ENCODE assay signal across 11 cellular contexts in the genomic region with DNA sequence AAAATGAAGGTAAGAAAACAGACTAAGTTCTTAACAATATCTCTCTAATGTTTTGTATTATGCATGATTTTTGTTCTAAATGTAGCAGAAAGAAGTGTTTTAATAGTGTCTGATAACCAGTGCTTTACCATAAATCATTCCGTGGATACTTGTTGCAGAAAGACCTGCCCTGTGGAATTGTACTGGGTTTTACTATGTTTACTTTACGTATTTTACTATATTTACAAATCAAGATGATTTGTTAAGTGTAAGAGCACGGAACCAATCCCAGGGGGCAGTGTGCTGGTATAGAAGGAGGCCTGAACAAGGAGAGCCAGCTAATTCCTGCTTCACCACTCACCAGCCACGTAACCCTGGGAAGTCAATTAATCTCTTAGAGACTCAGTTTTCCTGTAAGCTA. TPM values are rescaled to one million over a fixed set of nuclear protein-coding genes. Genes with fewer than 3 reads are reported as not detected.
DNase-seq lines count a peak whose midpoint lies in the region; ATAC-seq and TF ChIP-seq lines count a peak whose summit lies in the region.
"Had no signal": no experiment of that assay in that cellular context is flagged by ENCODE, and none has a peak within 500 bp of the region (broad histone marks: within the 10 kb centered on the region; RNA-seq: fewer than 3 reads in every experiment).

No MANE protein-coding gene starts in this region.

- H3K27ac ChIP-seq in C4-2B: peak overlapping the region; percentile 66; the same call in 1 of the 2 replicates
- H3K27ac ChIP-seq in SK-N-MC: no peak overlapping the region

- DNase-seq in LHCN-M2 (ENCODE audit: low read depth): peak; percentile 34
- no peak for DNase-seq in SK-N-MC (ENCODE audit: low read depth, low spot score)
- DNase-seq in islet precursor cell: peak; percentile 65
- DNase-seq in HK-2 (ENCODE audit: unreplicated experiment): no peak
- no peak for DNase-seq in inferior parietal cortex (ENCODE audit: extremely low spot score)
- no peak for DNase-seq in NCI-H1105 (lab: John Stamatoyannopoulos, UW)
- DNase-seq: caudate nucleus, GOT3 had no signal

- peak; percentile 86 for TF ChIP-seq CTCF in C4-2B (conservative IDR thresholded peaks at IDR 0.05)

- no peaks in the 10 kb centered on the region for H3K9me3 ChIP-seq in SK-N-MC (ENCODE audit: low read depth, low read length)

- H3K36me3 ChIP-seq in SK-N-MC (ENCODE audit: insufficient read depth, low read length): no peaks in the 10 kb centered on the region

- no peak overlapping the region for H3K9ac ChIP-seq in SK-N-MC (ENCODE audit: insufficient read length)

- H3K4me3 ChIP-seq in SK-N-MC: 0 out of 2 replicates have a peak overlapping the region, but pooled peaks have one; percentile 0
- H3K4me3 ChIP-seq: lung had no signal

- no peak for ATAC-seq in HG02623 (IDR thresholded peaks at IDR 0.05; ENCODE audit: unreplicated experiment)

RNA-seq across cellular contexts. Expression of gene HTR3B, which starts 1.4 kb away (rescaled TPM):
- total RNA-seq in LHCN-M2 (2014; rRNA removed): not detected in 2 replicates
- polyA plus RNA-seq in LHCN-M2 (2012): not detected
- total RNA-seq: lung had no signal

RNA-seq across cellular contexts. Expression of gene USP28, which starts 30.7 kb away (rescaled TPM):
- total RNA-seq in LHCN-M2 (2014; rRNA removed): 27.0 and 29.2 TPM in 2 replicates
- 9.0 TPM for polyA plus RNA-seq in LHCN-M2 (2012)

Comparison
In these comparisons a context has a peak if more than half of its experiments do, and no peak if none do; other contexts are left out.
1. DNase-seq: peak in LHCN-M2 (single experiment) and islet precursor cell (single experiment); none in SK-N-MC (single experiment), HK-2 (single experiment), inferior parietal cortex (single experiment) and NCI-H1105 (single experiment).